ENCODE assay signal across 8 cellular contexts in genomic region chr11:107928046-107928766, GRCh38. TPM values are rescaled to one million over a fixed set of nuclear protein-coding genes. Genes with fewer than 3 reads are reported as not detected.
DNase-seq lines count a peak whose midpoint lies in the region; ATAC-seq and TF ChIP-seq lines count a peak whose summit lies in the region.

RAB39A (plus strand) TSS chr11:107928448; CDS start chr11:107928569, 121 bp downstream.

- 0 out of 2 replicates have a peak within 1 kb of the TSS, but pooled peaks have one; percentile 56 for H2AFZ ChIP-seq in OCI-LY1 (ENCODE audit: low read length)

- no peaks in the 10 kb centered on the region for H3K9me2 ChIP-seq in OCI-LY1 (ENCODE audit: low read depth, low read length)

- H3K27ac ChIP-seq in HUES48 (ENCODE audit: low read depth, low read length), result peak within 1 kb of the TSS; percentile 78
- H3K27ac ChIP-seq in OCI-LY1 (ENCODE audit: low read depth, low read length, poor library complexity, severe bottlenecking), result no peak within 1 kb of the TSS
- H3K27ac ChIP-seq in esophagus (ENCODE audit: low read depth in 2 of 2, low read length in 1 of 2), result no peak within 1 kb of the TSS

- H3K79me2 ChIP-seq in OCI-LY1 (ENCODE audit: insufficient read depth, low read length), result no peaks in the 10 kb centered on the region

- H3K4me3 ChIP-seq in HUES48 (ENCODE audit: low read depth, low read length) (peak within 1 kb of the TSS; percentile 76), OCI-LY1 (ENCODE audit: low read depth, low read length, poor library complexity, severe bottlenecking) (peak within 1 kb of the TSS; percentile 69), esophagus (ENCODE audit: low read depth in 1 of 2, low read length in 2 of 2) (peak within 1 kb of the TSS; percentile 27 to 34)

- peak within 1 kb of the TSS; percentile 67 for H3K4me2 ChIP-seq in OCI-LY1 (ENCODE audit: low read length)

- H4K20me1 ChIP-seq in OCI-LY1 (ENCODE audit: insufficient read depth, low read length), result no peaks in the 10 kb centered on the region

- H3K27me3 ChIP-seq in HUES48 (ENCODE audit: control insufficient read depth, insufficient read depth, low read length) (no peaks in the 10 kb centered on the region), OCI-LY1 (ENCODE audit: insufficient read depth, low read length) (no peaks in the 10 kb centered on the region; the same call in 1 of the 2 replicates), esophagus (ENCODE audit: control insufficient read depth in 1 of 2, insufficient read depth in 2 of 2, low read length in 2 of 2) (peaks cover 0 to 4% of the 10 kb centered on the region in 2 donors)

- H3F3A ChIP-seq in OCI-LY1 (ENCODE audit: insufficient read depth, low read length), result no peaks in the 10 kb centered on the region

- H3K9ac ChIP-seq in HUES48 (ENCODE audit: low read depth, low read length) (peak within 1 kb of the TSS; percentile 73), OCI-LY1 (ENCODE audit: low read length) (peak within 1 kb of the TSS; percentile 50; the same call in 1 of the 2 replicates)

- DNase-seq in COLO829 (ENCODE audit: low spot score), result peak; percentile 94
- peak; percentile 64 for DNase-seq in activated T-cell treated with anti-CD3 and anti-CD28 coated beads for 48 hours (ENCODE audit: low read depth)
- peak; percentile 90 for DNase-seq in mucosa of gallbladder (ENCODE audit: low spot score)
- peak; percentile 47 for DNase-seq in stimulated activated CD8-positive, alpha-beta memory T cell treated with anti-CD3 and anti-CD28 coated beads, Interleukin-4, amount 100 ng/mL, for 24 hours (ENCODE audit: low read depth)

- no peak for TF ChIP-seq CTCF in OCI-LY1 (IDR thresholded peaks at IDR 0.05; ENCODE audit: low read length)

- peak; percentile 95 for ATAC-seq in GM21423 (IDR thresholded peaks at IDR 0.05; ENCODE audit: unreplicated experiment)

- WGBS in esophagus, 2 donors, result 1 to 4% methylated on average over 44 to 61 of the region's 61 CpGs

- H3K4me1 ChIP-seq in HUES48 (ENCODE audit: control insufficient read depth, insufficient read depth, low read length), result peaks cover 7% of the 10 kb centered on the region; the same call in 1 of the 2 replicates
- peaks cover 20% of the 10 kb centered on the region for H3K4me1 ChIP-seq in OCI-LY1 (ENCODE audit: insufficient read depth, low read length, severe bottlenecking)
- H3K4me1 ChIP-seq in esophagus (ENCODE audit: control insufficient read depth in 2 of 2, insufficient read depth in 2 of 2, low read length in 1 of 2), result peaks cover 0 to 5% of the 10 kb centered on the region in 2 donors

- H3K36me3 ChIP-seq in HUES48 (ENCODE audit: control insufficient read depth, insufficient read depth, low read length) (no peaks in the 10 kb centered on the region), OCI-LY1 (ENCODE audit: insufficient read depth, low read length) (no peaks in the 10 kb centered on the region), esophagus (ENCODE audit: control insufficient read depth in 2 of 2, insufficient read depth in 2 of 2, low read length in 1 of 2) (no peaks in the 10 kb centered on the region)

- H3K9me3 ChIP-seq in HUES48 (ENCODE audit: control insufficient read depth, insufficient read depth, low read length), result no peaks in the 10 kb centered on the region
- H3K9me3 ChIP-seq in OCI-LY1 (ENCODE audit: low read length), result no peaks in the 10 kb centered on the region
- H3K9me3 ChIP-seq in esophagus (ENCODE audit: control insufficient read depth in 2 of 2, insufficient read depth in 1 of 2, low read depth in 1 of 2, low read length in 1 of 2), result peaks cover 0 to 3% of the 10 kb centered on the region in 2 donors

RNA-seq across cellular contexts. Expression of gene RAB39A, which starts in this region (rescaled TPM):
- polyA plus RNA-seq in esophagus, result under 1 TPM in 1 of 2 donors, not detected in 1; 0.04 TPM
- 1.6 TPM for total RNA-seq in mucosa of gallbladder
